2 cellular contexts compared by ENCODE assay signal in the genomic region with DNA sequence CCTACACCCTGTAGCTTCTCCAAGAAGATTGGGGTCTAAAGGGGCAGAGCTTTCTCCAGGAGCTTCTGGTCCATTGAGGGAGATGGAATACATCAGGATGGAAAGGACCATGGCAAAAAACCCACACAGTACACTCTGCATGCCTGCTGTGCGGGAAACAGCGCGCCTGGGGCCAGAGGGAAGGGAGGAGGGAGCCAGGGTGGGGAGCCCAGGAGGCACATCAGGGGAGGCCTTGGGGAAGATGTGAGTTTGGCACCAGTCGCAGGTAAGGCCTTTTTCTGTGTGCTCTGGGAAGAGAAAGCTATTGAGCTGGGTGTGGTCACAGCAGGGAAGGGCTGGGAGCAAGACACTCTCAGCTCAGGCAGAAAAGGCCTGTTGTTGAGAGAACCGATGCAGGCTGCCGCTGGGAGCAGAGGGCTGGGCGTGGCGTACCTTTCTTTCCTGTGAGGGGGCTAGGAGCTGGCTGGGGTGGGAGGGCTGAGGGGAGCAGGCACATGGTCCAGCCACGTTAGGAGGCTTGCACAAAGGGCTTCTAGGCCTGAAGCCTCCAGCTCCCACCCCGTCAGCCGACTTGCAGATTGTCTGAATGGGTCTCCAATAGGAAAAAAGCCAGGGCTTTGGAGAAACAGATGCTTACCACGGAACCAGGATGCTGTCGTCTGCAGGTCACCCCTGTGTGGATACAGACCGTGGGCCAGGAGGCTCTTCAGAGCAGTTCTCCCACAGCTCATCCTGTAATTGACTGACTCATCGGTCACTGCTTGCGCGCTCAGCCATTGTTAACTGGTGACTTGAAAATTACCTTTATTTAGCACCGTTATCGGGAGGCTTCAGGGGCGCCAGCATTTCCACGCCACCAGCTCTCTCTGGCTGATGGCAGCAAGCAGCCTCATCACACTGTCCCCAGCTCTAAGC.
TF ChIP-seq lines count a peak whose summit lies in the region.

No MANE protein-coding gene starts in this region.

TF ChIP-seq in IMR-90, 13 proteins besides CTCF, POLR2A, EP300 and RAD21:
- no peak for TF ChIP-seq SMC3 (IDR thresholded peaks at IDR 0.05; ENCODE audit: low read depth, low read length)
- TF ChIP-seq USF2 (IDR thresholded peaks at IDR 0.05; ENCODE audit: low read depth, low read length): no peak
- TF ChIP-seq RCOR1 (IDR thresholded peaks at IDR 0.05; ENCODE audit: insufficient replicate concordance, low read length): no peak
- no peak for TF ChIP-seq FOS (IDR thresholded peaks at IDR 0.05; ENCODE audit: low read depth, low read length)
- TF ChIP-seq MAZ (IDR thresholded peaks at IDR 0.05; ENCODE audit: borderline replicate concordance, low read depth, low read length): no peak
- no peak for TF ChIP-seq CHD1 (IDR thresholded peaks at IDR 0.05; ENCODE audit: low read depth, low read length)
- no peak for TF ChIP-seq NFE2L2 (IDR thresholded peaks at IDR 0.05; ENCODE audit: low read depth, low read length)
- no peak for TF ChIP-seq CEBPB (IDR thresholded peaks at IDR 0.05; ENCODE audit: low read depth, low read length)
- TF ChIP-seq MAFK (IDR thresholded peaks at IDR 0.05; ENCODE audit: low read depth, low read length): no peak
- no peak for TF ChIP-seq BHLHE40 (IDR thresholded peaks at IDR 0.05; ENCODE audit: low read depth, low read length)
- TF ChIP-seq MXI1 (IDR thresholded peaks at IDR 0.05; ENCODE audit: borderline replicate concordance, low read depth, low read length): no peak
- TF ChIP-seq RFX5 (IDR thresholded peaks at IDR 0.05; ENCODE audit: low read depth, low read length): no peak
- TF ChIP-seq, protein P1, sequence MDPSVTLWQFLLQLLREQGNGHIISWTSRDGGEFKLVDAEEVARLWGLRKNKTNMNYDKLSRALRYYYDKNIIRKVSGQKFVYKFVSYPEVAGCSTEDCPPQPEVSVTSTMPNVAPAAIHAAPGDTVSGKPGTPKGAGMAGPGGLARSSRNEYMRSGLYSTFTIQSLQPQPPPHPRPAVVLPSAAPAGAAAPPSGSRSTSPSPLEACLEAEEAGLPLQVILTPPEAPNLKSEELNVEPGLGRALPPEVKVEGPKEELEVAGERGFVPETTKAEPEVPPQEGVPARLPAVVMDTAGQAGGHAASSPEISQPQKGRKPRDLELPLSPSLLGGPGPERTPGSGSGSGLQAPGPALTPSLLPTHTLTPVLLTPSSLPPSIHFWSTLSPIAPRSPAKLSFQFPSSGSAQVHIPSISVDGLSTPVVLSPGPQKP (IDR thresholded peaks at IDR 0.05; ENCODE audit: borderline replicate concordance, low read depth, low read length): no peak
TF ChIP-seq in IMR-90: peak in this region for 0.

TF ChIP-seq in H1, 55 proteins besides CTCF, POLR2A, EP300 and RAD21:
- TF ChIP-seq, protein P2, sequence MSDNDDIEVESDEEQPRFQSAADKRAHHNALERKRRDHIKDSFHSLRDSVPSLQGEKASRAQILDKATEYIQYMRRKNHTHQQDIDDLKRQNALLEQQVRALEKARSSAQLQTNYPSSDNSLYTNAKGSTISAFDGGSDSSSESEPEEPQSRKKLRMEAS (IDR thresholded peaks at IDR 0.05): no peak
- TF ChIP-seq TAF7 (optimal IDR thresholded peaks at IDR 0.05; ENCODE audit: borderline replicate concordance, low read depth, low read length) (no peak), BACH1 (IDR thresholded peaks at IDR 0.05; ENCODE audit: low read length) (no peak), E2F6 (IDR thresholded peaks at IDR 0.05) (no peak), NRF1 (IDR thresholded peaks at IDR 0.05; ENCODE audit: low read depth, low read length) (no peak), PHF8 (conservative IDR thresholded peaks at IDR 0.05; ENCODE audit: low read depth, low read length) (no peak), RNF2 (IDR thresholded peaks at IDR 0.05; ENCODE audit: borderline replicate concordance, low read depth, low read length, missing control alignments, poor library complexity, severe bottlenecking) (no peak), RXRA (IDR thresholded peaks at IDR 0.05; ENCODE audit: insufficient read depth, low read depth, low read length) (no peak)
TF ChIP-seq in H1: peak in this region for 0.
